In the genomic region with DNA sequence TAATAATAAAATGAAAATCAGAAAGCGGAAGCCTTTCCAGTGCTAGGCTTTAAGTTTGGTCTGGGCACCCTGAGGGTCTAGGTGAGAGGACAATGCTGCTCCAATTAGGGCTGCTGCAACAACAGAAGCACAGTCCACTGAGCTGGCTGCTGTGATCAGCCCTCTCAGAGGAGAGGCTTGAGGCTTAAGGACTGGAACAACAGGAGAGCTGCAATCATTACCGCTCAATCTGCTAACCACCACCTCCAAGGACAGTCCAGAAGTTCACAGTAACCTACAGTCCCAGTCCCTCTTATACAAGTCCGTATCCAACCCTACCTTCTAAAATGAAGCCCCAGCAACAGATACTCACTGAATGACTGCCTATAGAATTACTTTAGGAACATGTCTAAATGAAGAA, we compare ENCODE assay signal across 1 cellular context.
TF ChIP-seq lines count a peak whose summit lies in the region.

No MANE protein-coding gene starts in this region.

TF ChIP-seq in IMR-90, 13 proteins besides CTCF, POLR2A, EP300 and RAD21:
- TF ChIP-seq, protein P1, sequence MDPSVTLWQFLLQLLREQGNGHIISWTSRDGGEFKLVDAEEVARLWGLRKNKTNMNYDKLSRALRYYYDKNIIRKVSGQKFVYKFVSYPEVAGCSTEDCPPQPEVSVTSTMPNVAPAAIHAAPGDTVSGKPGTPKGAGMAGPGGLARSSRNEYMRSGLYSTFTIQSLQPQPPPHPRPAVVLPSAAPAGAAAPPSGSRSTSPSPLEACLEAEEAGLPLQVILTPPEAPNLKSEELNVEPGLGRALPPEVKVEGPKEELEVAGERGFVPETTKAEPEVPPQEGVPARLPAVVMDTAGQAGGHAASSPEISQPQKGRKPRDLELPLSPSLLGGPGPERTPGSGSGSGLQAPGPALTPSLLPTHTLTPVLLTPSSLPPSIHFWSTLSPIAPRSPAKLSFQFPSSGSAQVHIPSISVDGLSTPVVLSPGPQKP (IDR thresholded peaks at IDR 0.05; ENCODE audit: borderline replicate concordance, low read depth, low read length) = no peak
- TF ChIP-seq BHLHE40 (IDR thresholded peaks at IDR 0.05; ENCODE audit: low read depth, low read length) (no peak), RCOR1 (IDR thresholded peaks at IDR 0.05; ENCODE audit: insufficient replicate concordance, low read length) (no peak), FOS (IDR thresholded peaks at IDR 0.05; ENCODE audit: low read depth, low read length) (no peak), NFE2L2 (IDR thresholded peaks at IDR 0.05; ENCODE audit: low read depth, low read length) (no peak), MXI1 (IDR thresholded peaks at IDR 0.05; ENCODE audit: borderline replicate concordance, low read depth, low read length) (no peak), CHD1 (IDR thresholded peaks at IDR 0.05; ENCODE audit: low read depth, low read length) (no peak), SMC3 (IDR thresholded peaks at IDR 0.05; ENCODE audit: low read depth, low read length) (no peak)
